Comparison of ENCODE assay signal across 8 cellular contexts in the genomic region with DNA sequence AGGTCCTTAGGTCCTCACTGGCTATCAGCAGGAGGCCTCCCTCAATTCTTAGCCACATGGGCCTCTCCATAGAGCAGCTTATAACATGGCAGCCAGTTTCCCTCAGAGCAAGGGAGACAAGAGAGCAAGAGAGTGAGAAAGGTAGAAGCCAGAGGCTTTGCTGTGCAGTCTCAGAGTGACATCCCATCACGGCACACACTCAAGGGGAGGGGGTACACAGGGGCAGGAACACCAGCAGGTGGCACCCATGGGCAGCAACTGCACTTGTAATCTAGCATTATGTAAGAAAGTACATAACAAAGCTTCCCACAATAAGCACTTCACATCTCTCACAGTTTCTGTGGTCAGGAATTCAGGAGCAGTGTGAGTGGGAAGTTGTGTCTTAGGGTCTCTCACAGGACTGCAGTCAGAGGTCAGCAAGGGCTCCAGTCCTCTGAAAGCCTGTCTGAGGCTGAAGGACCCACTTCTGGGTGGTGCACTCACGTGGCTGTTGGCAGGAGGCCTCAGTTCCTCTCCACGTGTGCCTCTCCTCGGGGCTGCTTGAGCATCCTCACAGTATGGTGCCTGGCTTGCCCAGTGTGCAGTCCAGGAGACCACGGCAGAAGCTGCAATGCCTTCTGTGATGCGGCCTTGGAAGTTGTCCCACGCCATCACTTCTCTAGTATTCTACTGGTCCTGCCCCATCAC.
DNase-seq lines count a peak whose midpoint lies in the region; ATAC-seq and TF ChIP-seq lines count a peak whose summit lies in the region.

No MANE protein-coding gene starts in this region.

- no peaks in the 10 kb centered on the region for H3K9me3 Mint-ChIP-seq in activated naive CD4-positive, alpha-beta T cell treated with anti-CD3 and anti-CD28 coated beads, Interleukin-2, amount 10 ng/mL, durations not matched to agents 7 days and 5 days
- peaks cover 16% of the 10 kb centered on the region for H3K9me3 Mint-ChIP-seq in endodermal cell

- no peak for ATAC-seq in stimulated activated naive CD8-positive, alpha-beta T cell treated with anti-CD3 and anti-CD28 coated beads, Interleukin-15, Interleukin-2, amounts not matched to agents 100 U/mL and 50 U/mL, for 24 hours
- ATAC-seq in omental fat pad (ENCODE audit: low FRiP score), result no peak

- peaks cover 8% of the 10 kb centered on the region for H3K27me3 Mint-ChIP-seq in activated naive CD4-positive, alpha-beta T cell treated with anti-CD3 and anti-CD28 coated beads, Interleukin-2, amount 10 ng/mL, durations not matched to agents 7 days and 5 days
- peaks cover 2% of the 10 kb centered on the region for H3K27me3 Mint-ChIP-seq in endodermal cell (ENCODE audit: insufficient read depth)

- DNase-seq in activated naive CD4-positive, alpha-beta T cell treated with anti-CD3 and anti-CD28 coated beads, Interleukin-2, amount 10 ng/mL, durations not matched to agents 7 days and 5 days, result peak; percentile 26
- no peak for DNase-seq in activated naive CD4-positive, alpha-beta T cell (lab: John Stamatoyannopoulos, UW)
- peak; percentile 69 for DNase-seq in NAMALWA (ENCODE audit: low spot score)
- DNase-seq in endodermal cell, result peak; percentile 72
- peak; percentile 12 for DNase-seq in stimulated activated naive CD8-positive, alpha-beta T cell treated with anti-CD3 and anti-CD28 coated beads, Interleukin-15, Interleukin-2, amounts not matched to agents 100 U/mL and 50 U/mL, for 24 hours
- DNase-seq in stimulated activated CD4-positive, alpha-beta T cell treated with anti-CD3 and anti-CD28 coated beads, Interleukin-1b, Interleukin-23, amount 100 ng/mL, for 48 hours, result no peak
- DNase-seq in SKM-1 (lab: John Stamatoyannopoulos, UW; ENCODE audit: unreplicated experiment), result no peak
- DNase-seq in omental fat pad (ENCODE audit: low spot score), result no peak

- no peaks in the 10 kb centered on the region for H3K4me1 Mint-ChIP-seq in activated naive CD4-positive, alpha-beta T cell treated with anti-CD3 and anti-CD28 coated beads, Interleukin-2, amount 10 ng/mL, durations not matched to agents 7 days and 5 days
- H3K4me1 Mint-ChIP-seq in endodermal cell, result no peaks in the 10 kb centered on the region

- H3K27ac Mint-ChIP-seq in activated naive CD4-positive, alpha-beta T cell treated with anti-CD3 and anti-CD28 coated beads, Interleukin-2, amount 10 ng/mL, durations not matched to agents 7 days and 5 days, result no peak overlapping the region
- H3K27ac Mint-ChIP-seq in endodermal cell, result no peak overlapping the region

- H3K4me3 Mint-ChIP-seq in activated naive CD4-positive, alpha-beta T cell treated with anti-CD3 and anti-CD28 coated beads, Interleukin-2, amount 10 ng/mL, durations not matched to agents 7 days and 5 days, result no peak overlapping the region
- H3K4me3 Mint-ChIP-seq in endodermal cell, result no peak overlapping the region

- peak; percentile 62 for TF ChIP-seq CTCF in endodermal cell (conservative IDR thresholded peaks at IDR 0.05)
- TF ChIP-seq CTCF in omental fat pad (IDR thresholded peaks at IDR 0.05), result no peak

- H3K9me3 ChIP-seq in endodermal cell (ENCODE audit: control insufficient read depth, low read length), result peaks cover 15% of the 10 kb centered on the region

- WGBS in endodermal cell (ENCODE audit: insufficient coverage in 1 of 2, insufficient read length in 1 of 2), 2 experiments, result 85 to 90% methylated on average over 4 to 7 of the region's 7 CpGs

- H3K4me3 ChIP-seq in endodermal cell (ENCODE audit: low read length), result no peak overlapping the region

- no peaks in the 10 kb centered on the region for H3K36me3 ChIP-seq in endodermal cell (ENCODE audit: control insufficient read depth, insufficient read depth, low read length)

- no peak overlapping the region for H3K27ac ChIP-seq in endodermal cell (ENCODE audit: low read depth, low read length)

- H3K36me3 Mint-ChIP-seq in activated naive CD4-positive, alpha-beta T cell treated with anti-CD3 and anti-CD28 coated beads, Interleukin-2, amount 10 ng/mL, durations not matched to agents 7 days and 5 days, result no peaks in the 10 kb centered on the region
- no peaks in the 10 kb centered on the region for H3K36me3 Mint-ChIP-seq in endodermal cell (ENCODE audit: low read depth)

- CTCF ChIA-PET in activated naive CD4-positive, alpha-beta T cell treated with anti-CD3 and anti-CD28 coated beads, Interleukin-2, amount 10 ng/mL, durations not matched to agents 7 days and 5 days (lab: Charles Lee), result interaction anchor here (1.1 to 2.4 kb wide), 3 partner anchors 10 to 263 kb away, joined by 3 to 9 read pairs (median 3); no protein-coding TSS in a partner anchor

- no peak overlapping the region for H3K9ac ChIP-seq in endodermal cell (ENCODE audit: extremely low read depth, low read length, poor library complexity, severe bottlenecking)

- H3K4me1 ChIP-seq in endodermal cell (ENCODE audit: control insufficient read depth, insufficient read depth, low read length), result no peaks in the 10 kb centered on the region

- no peaks in the 10 kb centered on the region for H3K27me3 ChIP-seq in endodermal cell (ENCODE audit: control insufficient read depth, insufficient read depth, low read length, poor library complexity, severe bottlenecking)

Comparison
In these comparisons a context has a peak if more than half of its experiments do, and no peak if none do; other contexts are left out.
1. DNase-seq: peak in activated naive CD4-positive, alpha-beta T cell treated with anti-CD3 and anti-CD28 coated beads, Interleukin-2, amount 10 ng/mL, durations not matched to agents 7 days and 5 days (single experiment), NAMALWA (single experiment), endodermal cell (single experiment) and stimulated activated naive CD8-positive, alpha-beta T cell treated with anti-CD3 and anti-CD28 coated beads, Interleukin-15, Interleukin-2, amounts not matched to agents 100 U/mL and 50 U/mL, for 24 hours (single experiment); none in activated naive CD4-positive, alpha-beta T cell (0 of 4), stimulated activated CD4-positive, alpha-beta T cell treated with anti-CD3 and anti-CD28 coated beads, Interleukin-1b, Interleukin-23, amount 100 ng/mL, for 48 hours (single experiment), SKM-1 (single experiment) and omental fat pad (single experiment).